Comparison of ENCODE assay signal across 15 cellular contexts in the genomic region with DNA sequence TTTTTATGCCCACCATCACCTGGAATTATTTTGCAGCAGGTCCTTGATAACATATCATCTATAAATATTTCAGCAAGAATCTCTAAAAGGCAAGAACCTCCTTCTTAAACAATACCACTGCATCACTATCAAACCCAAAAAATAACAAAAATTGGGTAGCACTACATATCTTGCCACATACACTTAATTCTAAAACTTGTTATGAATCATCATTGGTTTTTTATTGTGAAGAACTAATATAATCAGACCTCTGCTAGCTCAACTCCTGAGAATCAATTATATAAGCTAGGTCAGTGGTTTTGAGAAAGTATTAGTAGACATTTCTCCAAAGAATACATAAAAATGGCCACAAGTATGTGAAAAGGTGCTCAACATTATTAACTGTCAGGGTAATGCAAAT. TPM values are rescaled to one million over a fixed set of nuclear protein-coding genes. Genes with fewer than 3 reads are reported as not detected.
A peak's percentile ranks its signal among the peaks of the same experiment; 100 is the strongest.
DNase-seq lines count a peak whose midpoint lies in the region; ATAC-seq and TF ChIP-seq lines count a peak whose summit lies in the region.
"Had no signal": no experiment of that assay in that cellular context is flagged by ENCODE, and none has a peak within 500 bp of the region (broad histone marks: within the 10 kb centered on the region; RNA-seq: fewer than 3 reads in every experiment).

No MANE protein-coding gene starts in this region.

- peak overlapping the region; percentile 82 for H3K27ac Mint-ChIP-seq in activated CD4-positive, alpha-beta T cell treated with anti-CD3 and anti-CD28 coated beads for 36 hours
- peak overlapping the region; percentile 74 for H3K27ac Mint-ChIP-seq in stimulated activated naive CD8-positive, alpha-beta T cell treated with anti-CD3 and anti-CD28 coated beads, Interleukin-15, Interleukin-2, amounts not matched to agents 100 ng/mL and 50 ng/mL, for 24 hours
- H3K27ac Mint-ChIP-seq in central memory CD8-positive, alpha-beta T cell (ENCODE audit: low read depth) = peak overlapping the region; percentile 74
- no peak overlapping the region for H3K27ac Mint-ChIP-seq in stimulated activated naive CD8-positive, alpha-beta T cell treated with anti-CD3 and anti-CD28 coated beads, Interleukin-15, amount 100 ng/mL, for 72 hours

- POLR2A ChIA-PET in activated CD4-positive, alpha-beta T cell treated with anti-CD3 and anti-CD28 coated beads for 36 hours (lab: Charles Lee) = interaction anchor here (1.2 kb wide), 1 partner anchor 58 kb away, joined by 3 read pairs; no protein-coding TSS in a partner anchor

- peaks cover 96% of the 10 kb centered on the region for H3K36me3 Mint-ChIP-seq in activated CD4-positive, alpha-beta T cell treated with anti-CD3 and anti-CD28 coated beads for 36 hours (ENCODE audit: low read depth)
- H3K36me3 Mint-ChIP-seq in stimulated activated naive CD8-positive, alpha-beta T cell treated with anti-CD3 and anti-CD28 coated beads, Interleukin-15, Interleukin-2, amounts not matched to agents 100 ng/mL and 50 ng/mL, for 24 hours (ENCODE audit: low read depth) = peaks cover 94% of the 10 kb centered on the region
- peaks cover 68% of the 10 kb centered on the region for H3K36me3 Mint-ChIP-seq in central memory CD8-positive, alpha-beta T cell (ENCODE audit: insufficient read depth)

- H3K4me3 Mint-ChIP-seq in activated CD4-positive, alpha-beta T cell treated with anti-CD3 and anti-CD28 coated beads for 36 hours = no peak overlapping the region
- H3K4me3 Mint-ChIP-seq in stimulated activated naive CD8-positive, alpha-beta T cell treated with anti-CD3 and anti-CD28 coated beads, Interleukin-15, Interleukin-2, amounts not matched to agents 100 ng/mL and 50 ng/mL, for 24 hours = no peak overlapping the region
- H3K4me3 Mint-ChIP-seq in central memory CD8-positive, alpha-beta T cell = peak overlapping the region; percentile 46
- peak overlapping the region in 1 of 2 donors; percentile 9 for H3K4me3 Mint-ChIP-seq in stimulated activated naive CD8-positive, alpha-beta T cell treated with anti-CD3 and anti-CD28 coated beads, Interleukin-15, amount 100 ng/mL, for 72 hours

- peaks cover 20% of the 10 kb centered on the region for H3K9me3 Mint-ChIP-seq in activated CD4-positive, alpha-beta T cell treated with anti-CD3 and anti-CD28 coated beads for 36 hours (ENCODE audit: low read depth)
- H3K9me3 Mint-ChIP-seq in stimulated activated naive CD8-positive, alpha-beta T cell treated with anti-CD3 and anti-CD28 coated beads, Interleukin-15, Interleukin-2, amounts not matched to agents 100 ng/mL and 50 ng/mL, for 24 hours = peaks cover 20% of the 10 kb centered on the region
- peaks cover 20% of the 10 kb centered on the region for H3K9me3 Mint-ChIP-seq in central memory CD8-positive, alpha-beta T cell
- peaks cover 20 to 22% of the 10 kb centered on the region in 2 donors for H3K9me3 Mint-ChIP-seq in stimulated activated naive CD8-positive, alpha-beta T cell treated with anti-CD3 and anti-CD28 coated beads, Interleukin-15, amount 100 ng/mL, for 72 hours

- no peak for TF ChIP-seq CTCF in GM10266 (IDR thresholded peaks at IDR 0.05; ENCODE audit: control insufficient read depth, insufficient read depth, low read depth, missing control alignments)

- intact Hi-C loops in activated CD4-positive, alpha-beta T cell treated with anti-CD3 and anti-CD28 coated beads for 36 hours (cut with DNase I, micrococcal nuclease) = no loop called here
- intact Hi-C loops in sciatic nerve (cut with DNase I) = no loop called here

- no peak for DNase-seq in activated CD4-positive, alpha-beta T cell treated with anti-CD3 and anti-CD28 coated beads for 36 hours
- DNase-seq in activated CD4-positive, alpha-beta T cell treated with anti-CD3 and anti-CD28 coated beads, Interleukin-2, amount 50 U/mL, for 1 hour = no peak
- no peak for DNase-seq in stimulated activated naive CD8-positive, alpha-beta T cell treated with anti-CD3 and anti-CD28 coated beads, Interleukin-15, Interleukin-2, amounts not matched to agents 100 U/mL and 50 U/mL, for 24 hours
- no peak for DNase-seq in central memory CD8-positive, alpha-beta T cell (ENCODE audit: low spot score in 2 of 2)
- no peak for DNase-seq in stimulated activated naive CD8-positive, alpha-beta T cell treated with anti-CD3 and anti-CD28 coated beads, Interleukin-15, amount 100 ng/mL, for 72 hours
- DNase-seq in sciatic nerve (ENCODE audit: low spot score) (no peak), GM10266 (ENCODE audit: extremely low spot score) (no peak)
- DNase-seq: 8988T, Calu3, IMR-90, NCI-H1417 treated with DMSO at 0.1 percent for 48 hours, NCI-H510A, Peyer's patch had no signal

- CTCF ChIA-PET in activated CD4-positive, alpha-beta T cell treated with anti-CD3 and anti-CD28 coated beads for 36 hours (lab: Charles Lee) = interaction anchor here (0.7 to 1.7 kb wide), 4 partner anchors 8 to 18 kb away, joined by 3 to 4 read pairs (median 4); no protein-coding TSS in a partner anchor

- H3K27me3 Mint-ChIP-seq in activated CD4-positive, alpha-beta T cell treated with anti-CD3 and anti-CD28 coated beads for 36 hours = no peaks in the 10 kb centered on the region
- no peaks in the 10 kb centered on the region for H3K27me3 Mint-ChIP-seq in stimulated activated naive CD8-positive, alpha-beta T cell treated with anti-CD3 and anti-CD28 coated beads, Interleukin-15, Interleukin-2, amounts not matched to agents 100 ng/mL and 50 ng/mL, for 24 hours
- H3K27me3 Mint-ChIP-seq in central memory CD8-positive, alpha-beta T cell = no peaks in the 10 kb centered on the region
- no peaks in the 10 kb centered on the region for H3K27me3 Mint-ChIP-seq in stimulated activated naive CD8-positive, alpha-beta T cell treated with anti-CD3 and anti-CD28 coated beads, Interleukin-15, amount 100 ng/mL, for 72 hours

- H3K4me1 Mint-ChIP-seq in activated CD4-positive, alpha-beta T cell treated with anti-CD3 and anti-CD28 coated beads for 36 hours = peaks cover 88% of the 10 kb centered on the region
- peaks cover 99% of the 10 kb centered on the region for H3K4me1 Mint-ChIP-seq in stimulated activated naive CD8-positive, alpha-beta T cell treated with anti-CD3 and anti-CD28 coated beads, Interleukin-15, Interleukin-2, amounts not matched to agents 100 ng/mL and 50 ng/mL, for 24 hours (ENCODE audit: low read depth)
- peaks cover 88% of the 10 kb centered on the region for H3K4me1 Mint-ChIP-seq in central memory CD8-positive, alpha-beta T cell
- H3K4me1 Mint-ChIP-seq in stimulated activated naive CD8-positive, alpha-beta T cell treated with anti-CD3 and anti-CD28 coated beads, Interleukin-15, amount 100 ng/mL, for 72 hours = peaks cover 94% of the 10 kb centered on the region

- peak; percentile 23 for ATAC-seq in activated CD4-positive, alpha-beta T cell treated with anti-CD3 and anti-CD28 coated beads for 36 hours
- ATAC-seq in stimulated activated naive CD8-positive, alpha-beta T cell treated with anti-CD3 and anti-CD28 coated beads, Interleukin-15, Interleukin-2, amounts not matched to agents 100 U/mL and 50 U/mL, for 24 hours = no peak
- ATAC-seq in central memory CD8-positive, alpha-beta T cell (replicated peaks; ENCODE audit: extremely low read depth, poor library complexity, severe bottlenecking) = no peak
- peak; percentile 61 for ATAC-seq in stimulated activated naive CD8-positive, alpha-beta T cell treated with anti-CD3 and anti-CD28 coated beads, Interleukin-15, amount 100 ng/mL, for 72 hours
- no peak for ATAC-seq in sciatic nerve
- ATAC-seq: HCT116 had no signal

RNA-seq across cellular contexts. Expression of a gene that starts 23.8 kb away (rescaled TPM):
- 100 to 1,000 TPM; 167 to 180 TPM for total RNA-seq in activated CD4-positive, alpha-beta T cell treated with anti-CD3 and anti-CD28 coated beads for 36 hours
- 12.7 TPM for total RNA-seq in sciatic nerve

Comparison
In these comparisons a context has a peak if more than half of its experiments do, and no peak if none do; other contexts are left out.
1. ATAC-seq: peak in activated CD4-positive, alpha-beta T cell treated with anti-CD3 and anti-CD28 coated beads for 36 hours (single experiment) and stimulated activated naive CD8-positive, alpha-beta T cell treated with anti-CD3 and anti-CD28 coated beads, Interleukin-15, amount 100 ng/mL, for 72 hours (single experiment); none in stimulated activated naive CD8-positive, alpha-beta T cell treated with anti-CD3 and anti-CD28 coated beads, Interleukin-15, Interleukin-2, amounts not matched to agents 100 U/mL and 50 U/mL, for 24 hours (single experiment), central memory CD8-positive, alpha-beta T cell (single experiment) and sciatic nerve (single experiment).
2. H3K27ac Mint-ChIP-seq: peak in activated CD4-positive, alpha-beta T cell treated with anti-CD3 and anti-CD28 coated beads for 36 hours (single experiment), stimulated activated naive CD8-positive, alpha-beta T cell treated with anti-CD3 and anti-CD28 coated beads, Interleukin-15, Interleukin-2, amounts not matched to agents 100 ng/mL and 50 ng/mL, for 24 hours (single experiment) and central memory CD8-positive, alpha-beta T cell (single experiment); none in stimulated activated naive CD8-positive, alpha-beta T cell treated with anti-CD3 and anti-CD28 coated beads, Interleukin-15, amount 100 ng/mL, for 72 hours (0 of 2).
3. RNA of a gene that starts 23.8 kb away (total RNA-seq): 167 to 180 TPM in activated CD4-positive, alpha-beta T cell treated with anti-CD3 and anti-CD28 coated beads for 36 hours; 12.7 TPM in sciatic nerve (single experiment); every median in the first group is over 10 times any median in the second.